In the genomic region with DNA sequence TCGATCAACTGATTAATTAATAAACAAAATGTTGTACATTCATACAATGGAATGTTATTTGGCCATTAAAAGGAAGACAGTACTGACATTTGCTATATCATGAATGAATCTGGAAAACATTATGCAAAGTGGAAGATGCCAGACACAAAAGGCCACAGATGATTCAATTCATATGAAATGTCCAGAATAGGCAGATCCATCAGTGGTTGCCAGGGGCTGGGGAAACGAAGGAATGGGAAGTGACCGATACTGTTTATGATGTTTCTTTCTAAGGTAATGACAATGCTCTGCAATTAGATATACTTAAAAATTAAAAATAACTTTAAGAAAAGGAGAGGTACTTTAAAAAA, we compare ENCODE assay signal across 13 cellular contexts. TPM values are rescaled to one million over a fixed set of nuclear protein-coding genes. Genes with fewer than 3 reads are reported as not detected.
A peak's percentile ranks its signal among the peaks of the same experiment; 100 is the strongest.
DNase-seq lines count a peak whose midpoint lies in the region; ATAC-seq and TF ChIP-seq lines count a peak whose summit lies in the region.
"Had no signal": no experiment of that assay in that cellular context is flagged by ENCODE, and none has a peak within 500 bp of the region (broad histone marks: within the 10 kb centered on the region; RNA-seq: fewer than 3 reads in every experiment).

No MANE protein-coding gene starts in this region.

- H2BK15ac ChIP-seq in mesendoderm (replicated peaks; ENCODE audit: low read depth) = no peak overlapping the region

- POLR2A ChIA-PET in activated CD4-positive, alpha-beta T cell treated with anti-CD3 and anti-CD28 coated beads for 36 hours (lab: Charles Lee) = no interaction called here

- WGBS in GM23248 (ENCODE audit: low coverage in 1 of 2, low lambda C conversion rate in 2 of 2, missing lambda C conversion rate in 2 of 2), 2 experiments = 63 to 65% methylated on average over 3 of the region's 3 CpGs
- WGBS in mesendoderm (ENCODE audit: extremely low coverage, insufficient coverage, low lambda C conversion rate) = no CpG with 5 or more reads among the region's 3 CpGs

- no peak overlapping the region for H2AK5ac ChIP-seq in mesendoderm (ENCODE audit: low read length)

- H3K23ac ChIP-seq in mesendoderm (ENCODE audit: low read length) = no peak overlapping the region

- no peaks in the 10 kb centered on the region for H3K27me3 ChIP-seq in GM23248 (replicated peaks; ENCODE audit: insufficient read depth)
- no peaks in the 10 kb centered on the region for H3K27me3 ChIP-seq in mesendoderm (ENCODE audit: insufficient read depth, low read length, poor library complexity)
- no peaks in the 10 kb centered on the region for H3K27me3 ChIP-seq in GM23338 (ENCODE audit: insufficient read depth)
- H3K27me3 ChIP-seq: left lung had no signal

- peaks cover 33% of the 10 kb centered on the region for H3K79me1 ChIP-seq in mesendoderm (ENCODE audit: low read length)

- H2BK5ac ChIP-seq in mesendoderm (ENCODE audit: low read length) = no peak overlapping the region

- H3K9ac ChIP-seq in GM23248 = no peak overlapping the region
- no peak overlapping the region for H3K9ac ChIP-seq in mesendoderm (ENCODE audit: low read length)

- H2AFZ ChIP-seq in GM23248 (no peak overlapping the region), GM23338 (no peak overlapping the region)

- peaks cover 23% of the 10 kb centered on the region for H3K36me3 Mint-ChIP-seq in activated CD4-positive, alpha-beta T cell treated with anti-CD3 and anti-CD28 coated beads for 36 hours (ENCODE audit: low read depth)
- peaks cover 30% of the 10 kb centered on the region for H3K36me3 Mint-ChIP-seq in activated T-helper 17 cell treated with anti-CD3 and anti-CD28 coated beads, Interleukin-2, amount 50 U/mL, for 72 hours (ENCODE audit: low read depth)
- peaks cover 12% of the 10 kb centered on the region for H3K36me3 Mint-ChIP-seq in GM23338 (ENCODE audit: low read depth)

- no peak for DNase-seq in activated CD4-positive, alpha-beta T cell treated with anti-CD3 and anti-CD28 coated beads for 36 hours
- DNase-seq in activated CD4-positive, alpha-beta T cell treated with anti-CD3 and anti-CD28 coated beads, Interleukin-2, amount 50 U/mL, for 4 hours = no peak
- DNase-seq in GM23248 (peak; percentile 57), mesendoderm (no peak), medulla oblongata (ENCODE audit: extremely low spot score) (no peak), GM23338 (ENCODE audit: low spot score) (no peak)
- DNase-seq in stimulated activated CD4-positive, alpha-beta T cell treated with anti-CD3 and anti-CD28 coated beads, Interleukin-4, amount 100 ng/mL, for 4 hours = no peak
- DNase-seq: activated gamma-delta T cell treated with Interleukin-2 at 50 U/mL for 16 hours, foreskin melanocyte, left lung, NCI-H82, RPMI8226 had no signal

- H3K4me3 ChIP-seq in GM23248 = no peak overlapping the region
- H3K4me3 ChIP-seq in mesendoderm (ENCODE audit: low read length) = no peak overlapping the region
- no peak overlapping the region for H3K4me3 ChIP-seq in GM23338
- H3K4me3 ChIP-seq: left lung had no signal

- ATAC-seq in activated CD4-positive, alpha-beta T cell treated with anti-CD3 and anti-CD28 coated beads for 36 hours = no peak
- ATAC-seq in activated T-helper 17 cell treated with anti-CD3 and anti-CD28 coated beads, Interleukin-2, amount 50 U/mL, for 72 hours (replicated peaks) = no peak
- no peak for ATAC-seq in GM23338
- ATAC-seq: left lung had no signal

- H3K4me3 Mint-ChIP-seq in activated CD4-positive, alpha-beta T cell treated with anti-CD3 and anti-CD28 coated beads for 36 hours = no peak overlapping the region
- H3K4me3 Mint-ChIP-seq in activated T-helper 17 cell treated with anti-CD3 and anti-CD28 coated beads, Interleukin-2, amount 50 U/mL, for 72 hours = peak overlapping the region; percentile 77
- H3K4me3 Mint-ChIP-seq in GM23338 = no peak overlapping the region

- in situ Hi-C loops in GM23248 (cut with MboI) = no loop called here

- peaks cover 95% of the 10 kb centered on the region for H3K4me1 Mint-ChIP-seq in activated CD4-positive, alpha-beta T cell treated with anti-CD3 and anti-CD28 coated beads for 36 hours
- peaks cover 83% of the 10 kb centered on the region for H3K4me1 Mint-ChIP-seq in activated T-helper 17 cell treated with anti-CD3 and anti-CD28 coated beads, Interleukin-2, amount 50 U/mL, for 72 hours
- H3K4me1 Mint-ChIP-seq in GM23338 = peaks cover 48% of the 10 kb centered on the region

- H2BK120ac ChIP-seq in mesendoderm (ENCODE audit: low read depth, low read length) = no peak overlapping the region

- no peaks in the 10 kb centered on the region for H3K9me3 Mint-ChIP-seq in activated CD4-positive, alpha-beta T cell treated with anti-CD3 and anti-CD28 coated beads for 36 hours (ENCODE audit: low read depth)
- no peaks in the 10 kb centered on the region for H3K9me3 Mint-ChIP-seq in activated T-helper 17 cell treated with anti-CD3 and anti-CD28 coated beads, Interleukin-2, amount 50 U/mL, for 72 hours
- H3K9me3 Mint-ChIP-seq in GM23338 = peaks cover 8% of the 10 kb centered on the region

- H3K36me3 ChIP-seq in GM23248 (ENCODE audit: low read depth) (no peaks in the 10 kb centered on the region), mesendoderm (ENCODE audit: control insufficient read depth, insufficient read depth, low read length) (no peaks in the 10 kb centered on the region), GM23338 (ENCODE audit: insufficient read depth) (no peaks in the 10 kb centered on the region; the same call in 1 of the 2 replicates)
- H3K36me3 ChIP-seq: left lung had no signal

- H3K79me2 ChIP-seq in GM23248 (ENCODE audit: insufficient read depth) (peaks cover 100% of the 10 kb centered on the region), mesendoderm (ENCODE audit: control insufficient read depth, insufficient read depth, low read length) (peaks cover 65% of the 10 kb centered on the region), GM23338 (replicated peaks; ENCODE audit: insufficient read depth) (peaks cover 100% of the 10 kb centered on the region)

- H3K4me2 ChIP-seq in GM23248 (ENCODE audit: unreplicated experiment) = peak overlapping the region; percentile 28
- no peak overlapping the region for H3K4me2 ChIP-seq in mesendoderm (ENCODE audit: low read length)
- H3K4me2 ChIP-seq in GM23338 = no peak overlapping the region

- H3K4me1 ChIP-seq in GM23248 (ENCODE audit: insufficient read depth) (peaks cover 58% of the 10 kb centered on the region), mesendoderm (ENCODE audit: control insufficient read depth, low read depth, low read length) (no peaks in the 10 kb centered on the region), GM23338 (ENCODE audit: insufficient read depth) (peaks cover 28% of the 10 kb centered on the region)

- CTCF ChIA-PET in activated CD4-positive, alpha-beta T cell treated with anti-CD3 and anti-CD28 coated beads for 36 hours (lab: Charles Lee) = interaction anchor here (1.1 to 1.5 kb wide), 3 partner anchors 10 to 21 kb away, joined by 3 to 6 read pairs (median 4); no protein-coding TSS in a partner anchor

- no peak overlapping the region for H3K56ac ChIP-seq in mesendoderm (ENCODE audit: low read length)

- H3K27ac ChIP-seq in GM23248 (peak overlapping the region; percentile 34), mesendoderm (ENCODE audit: low read depth, low read length) (no peak overlapping the region), GM23338 (ENCODE audit: low read depth) (no peak overlapping the region)
- H3K27ac ChIP-seq: left lung had no signal

- H4K8ac ChIP-seq in mesendoderm (ENCODE audit: low read depth, low read length) = peak overlapping the region; percentile 13

- H4K5ac ChIP-seq in mesendoderm (ENCODE audit: low read length) = no peak overlapping the region

- H3K18ac ChIP-seq in mesendoderm (ENCODE audit: low read length) = no peak overlapping the region

- H4K20me1 ChIP-seq in GM23248 (ENCODE audit: insufficient read depth) = no peaks in the 10 kb centered on the region
- peaks cover 67% of the 10 kb centered on the region for H4K20me1 ChIP-seq in GM23338 (replicated peaks; ENCODE audit: insufficient read depth)

- H3K4ac ChIP-seq in mesendoderm (ENCODE audit: low read depth, low read length) = no peak overlapping the region

- intact Hi-C loops in activated CD4-positive, alpha-beta T cell treated with anti-CD3 and anti-CD28 coated beads for 36 hours (cut with DNase I, micrococcal nuclease) = loop anchor here in 1 of 2 experiments (5.0 kb wide), 1 partner anchor 319 kb away; no protein-coding TSS in a partner anchor

- H3K27ac Mint-ChIP-seq in activated CD4-positive, alpha-beta T cell treated with anti-CD3 and anti-CD28 coated beads for 36 hours = peak overlapping the region; percentile 52
- H3K27ac Mint-ChIP-seq in activated T-helper 17 cell treated with anti-CD3 and anti-CD28 coated beads, Interleukin-2, amount 50 U/mL, for 72 hours = peak overlapping the region; percentile 93
- no peak overlapping the region for H3K27ac Mint-ChIP-seq in GM23338

- TF ChIP-seq CTCF in GM23338 (conservative IDR thresholded peaks at IDR 0.05; ENCODE audit: low read depth in 2 of 2) = no peak

- H3K9me3 ChIP-seq in GM23248 (ENCODE audit: low read depth) = no peaks in the 10 kb centered on the region
- H3K9me3 ChIP-seq: left lung had no signal

- H3K27me3 Mint-ChIP-seq in activated CD4-positive, alpha-beta T cell treated with anti-CD3 and anti-CD28 coated beads for 36 hours = no peaks in the 10 kb centered on the region
- no peaks in the 10 kb centered on the region for H3K27me3 Mint-ChIP-seq in activated T-helper 17 cell treated with anti-CD3 and anti-CD28 coated beads, Interleukin-2, amount 50 U/mL, for 72 hours
- no peaks in the 10 kb centered on the region for H3K27me3 Mint-ChIP-seq in GM23338 (ENCODE audit: insufficient read depth, low read depth, poor library complexity)

- H3F3A ChIP-seq in GM23248 (ENCODE audit: insufficient read depth) = peaks cover 32% of the 10 kb centered on the region
- no peaks in the 10 kb centered on the region for H3F3A ChIP-seq in GM23338 (replicated peaks; ENCODE audit: low read depth)

- no peaks in the 10 kb centered on the region for H3K9me2 ChIP-seq in GM23248 (ENCODE audit: insufficient read depth)
- no peaks in the 10 kb centered on the region for H3K9me2 ChIP-seq in GM23338 (ENCODE audit: insufficient read depth)

TF ChIP-seq in GM23338, 12 proteins besides CTCF, POLR2A, EP300 and RAD21 (continues in another document):
- TF ChIP-seq STAT1 (IDR thresholded peaks at IDR 0.05; ENCODE audit: unreplicated experiment) (no peak), CREB1 (CRISPR knock-in tag; IDR thresholded peaks at IDR 0.05; ENCODE audit: low read depth) (no peak), ZNF114 (CRISPR knock-in tag; IDR thresholded peaks at IDR 0.05) (no peak), EZH2phosphoT487 (IDR thresholded peaks at IDR 0.05; ENCODE audit: unreplicated experiment) (no peak)

RNA-seq across cellular contexts. Expression of a gene that starts 37.2 kb away (rescaled TPM):
- 100 to 1,000 TPM in 1 of 2 experiments, 10 to 100 TPM in 1; 98.1 to 106 TPM for total RNA-seq in activated CD4-positive, alpha-beta T cell treated with anti-CD3 and anti-CD28 coated beads for 36 hours
- total RNA-seq in GM23248 (2014; rRNA removed; shearing (Covaris generic)) = 60.3 and 70.8 TPM in 2 replicates
- 86.8 and 87.3 TPM in 2 replicates for polyA plus RNA-seq in GM23248 (2016; fragmentation: Nextera tagmentation; extraction: Ambion mirVana)
- total RNA-seq in activated T-helper 17 cell treated with anti-CD3 and anti-CD28 coated beads, Interleukin-2, amount 50 U/mL, for 72 hours = 100 to 1,000 TPM in 1 of 2 donors, 10 to 100 TPM in 1; 91.9 to 127 TPM
- 130 TPM for polyA plus RNA-seq in mesendoderm (2013, experiment 1 of 2)
- polyA plus RNA-seq in mesendoderm (2013, experiment 2 of 2) = 128 TPM
- 169 and 180 TPM in 2 replicates for total RNA-seq in GM23338 (2014; rRNA removed; shearing (Covaris generic))
- polyA plus RNA-seq in GM23338 (2016; fragmentation: Nextera tagmentation; extraction: Ambion mirVana) = 66.9 and 83.3 TPM in 2 replicates
